In the genomic region with DNA sequence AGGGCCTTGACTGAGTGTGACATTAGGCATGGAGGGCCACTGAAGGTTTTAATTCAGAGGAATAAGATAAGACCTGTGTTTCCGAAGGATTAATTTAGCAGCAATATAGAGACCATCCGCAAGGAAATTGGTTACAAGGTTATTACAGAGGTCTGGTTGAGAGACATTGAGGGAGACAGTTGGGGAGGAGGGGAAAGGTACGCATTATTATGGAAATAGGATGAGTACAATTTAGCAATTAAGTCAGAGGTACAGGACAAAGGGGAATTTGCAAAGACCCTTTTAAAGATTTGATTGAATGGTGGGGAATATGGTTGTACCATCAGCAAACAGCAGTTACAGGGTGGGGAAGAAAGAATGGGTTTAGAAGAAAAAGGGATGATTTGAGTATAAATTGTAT, we compare ENCODE assay signal across 20 cellular contexts. TPM values are rescaled to one million over a fixed set of nuclear protein-coding genes. Genes with fewer than 3 reads are reported as not detected.
DNase-seq lines count a peak whose midpoint lies in the region; ATAC-seq and TF ChIP-seq lines count a peak whose summit lies in the region.
"Had no signal": no experiment of that assay in that cellular context is flagged by ENCODE, and none has a peak within 500 bp of the region (broad histone marks: within the 10 kb centered on the region; RNA-seq: fewer than 3 reads in every experiment).

No MANE protein-coding gene starts in this region.

- peak overlapping the region; percentile 64 for H3K27ac Mint-ChIP-seq in activated CD4-positive, alpha-beta T cell treated with anti-CD3 and anti-CD28 coated beads for 36 hours
- H3K27ac Mint-ChIP-seq in H9 (peak overlapping the region; percentile 75 to 81 (median 81); a peak in 6 of 7 replicates), natural killer cell (peak overlapping the region; percentile 54 to 70)
- peak overlapping the region; percentile 63 for H3K27ac Mint-ChIP-seq in activated naive CD8-positive, alpha-beta T cell treated with anti-CD3 and anti-CD28 coated beads, Interleukin-2, amount 50 U/mL, for 24 hours

- H3K4me1 Mint-ChIP-seq in activated CD4-positive, alpha-beta T cell treated with anti-CD3 and anti-CD28 coated beads for 36 hours, result peaks cover 42% of the 10 kb centered on the region
- H3K4me1 Mint-ChIP-seq in H9 (peaks cover 40 to 41% of the 10 kb centered on the region in 2 experiments), natural killer cell (peaks cover 63 to 65% of the 10 kb centered on the region in 2 donors)
- H3K4me1 Mint-ChIP-seq in activated naive CD8-positive, alpha-beta T cell treated with anti-CD3 and anti-CD28 coated beads, Interleukin-2, amount 50 U/mL, for 24 hours, result peaks cover 51% of the 10 kb centered on the region

- H4K20me1 ChIP-seq in H9 (ENCODE audit: control insufficient read depth, insufficient read depth, insufficient read length), result no peaks in the 10 kb centered on the region

- peaks cover 30% of the 10 kb centered on the region for H3K79me2 ChIP-seq in H9 (ENCODE audit: insufficient read depth, low read length)

- H3K4ac ChIP-seq in H9 (ENCODE audit: low read depth, low read length), result no peak overlapping the region

- no peak overlapping the region for H2BK5ac ChIP-seq in H9 (ENCODE audit: insufficient read length, low read length)

- H3K4me3 Mint-ChIP-seq in activated CD4-positive, alpha-beta T cell treated with anti-CD3 and anti-CD28 coated beads for 36 hours, result no peak overlapping the region
- H3K4me3 Mint-ChIP-seq in H9, result peak overlapping the region; percentile 3 to 39; a peak in 4 of 5 replicates
- H3K4me3 Mint-ChIP-seq in activated naive CD8-positive, alpha-beta T cell treated with anti-CD3 and anti-CD28 coated beads, Interleukin-2, amount 50 U/mL, for 24 hours, result no peak overlapping the region
- H3K4me3 Mint-ChIP-seq in natural killer cell, result no peak overlapping the region

- peak overlapping the region; percentile 17 for H3K4me2 ChIP-seq in H9 (ENCODE audit: insufficient read depth, insufficient read length, low read length)

- H4K8ac ChIP-seq in H9 (replicated peaks; ENCODE audit: insufficient read length, low read depth, low read length), result no peak overlapping the region

- H2BK12ac ChIP-seq in H9 (ENCODE audit: insufficient read length, low read depth, low read length), result no peak overlapping the region

- no peaks in the 10 kb centered on the region for H3K27me3 ChIP-seq in H9 (ENCODE audit: insufficient read depth, low read length)
- H3K27me3 ChIP-seq: brain microvascular endothelial cell, tibial nerve had no signal

- POLR2A ChIA-PET in activated CD4-positive, alpha-beta T cell treated with anti-CD3 and anti-CD28 coated beads for 36 hours (lab: Charles Lee), result no interaction called here

- H3K9ac ChIP-seq in H9 (ENCODE audit: extremely low read depth, insufficient read length, low read length), result peak overlapping the region; percentile 52

- no peaks in the 10 kb centered on the region for H3K23me2 ChIP-seq in H9 (ENCODE audit: insufficient read length, low read depth, low read length, poor library complexity, severe bottlenecking)

- no peak for DNase-seq in activated CD4-positive, alpha-beta T cell treated with anti-CD3 and anti-CD28 coated beads for 36 hours
- DNase-seq in activated CD4-positive, alpha-beta T cell treated with anti-CD3 and anti-CD28 coated beads, Interleukin-2, amount 50 U/mL, for 4 hours, result no peak
- DNase-seq in H9 (no peak), natural killer cell (no peak), HUDEP-2 (lab: John Stamatoyannopoulos, UW; ENCODE audit: unreplicated experiment in 76 of 76) (no peak)
- DNase-seq in activated naive CD8-positive, alpha-beta T cell treated with anti-CD3 and anti-CD28 coated beads, Interleukin-2, amount 50 U/mL, for 24 hours, result no peak
- DNase-seq: activated effector memory CD4-positive, alpha-beta T cell treated with anti-CD3 and anti-CD28 coated beads, Interleukin-2, amount 50 U/mL, for 16 hours; brain microvascular endothelial cell; DMS53; lower lobe of right lung; NCI-H146; RPMI8226; small intestine had no signal

- H3K27ac ChIP-seq in H9 (ENCODE audit: insufficient read length, low read depth, low read length), result peak overlapping the region; percentile 27
- H3K27ac ChIP-seq: 22Rv1, brain microvascular endothelial cell, lower lobe of right lung, tibial nerve had no signal

- no peak overlapping the region for H3K14ac ChIP-seq in H9 (ENCODE audit: insufficient read depth, low read length)

- no peak overlapping the region for H4K91ac ChIP-seq in H9 (ENCODE audit: insufficient read length, low read depth, low read length)

- H3K4me1 ChIP-seq in H9 (ENCODE audit: insufficient read depth, low read length), result peaks cover 3% of the 10 kb centered on the region

- H3K36me3 Mint-ChIP-seq in activated CD4-positive, alpha-beta T cell treated with anti-CD3 and anti-CD28 coated beads for 36 hours (ENCODE audit: low read depth), result peaks cover 11% of the 10 kb centered on the region
- H3K36me3 Mint-ChIP-seq in H9 (ENCODE audit: insufficient read depth in 1 of 3, low read depth in 3 of 3), result peaks cover 0 to 4% (median 1%) of the 10 kb centered on the region in 3 experiments; a peak in 2 of 7 replicates
- H3K36me3 Mint-ChIP-seq in activated naive CD8-positive, alpha-beta T cell treated with anti-CD3 and anti-CD28 coated beads, Interleukin-2, amount 50 U/mL, for 24 hours (ENCODE audit: low read depth), result peaks cover 13% of the 10 kb centered on the region
- no peaks in the 10 kb centered on the region for H3K36me3 Mint-ChIP-seq in natural killer cell

- no peak overlapping the region for H3K18ac ChIP-seq in H9 (ENCODE audit: insufficient read length, low read depth, low read length)

- no peaks in the 10 kb centered on the region for H3K27me3 Mint-ChIP-seq in activated CD4-positive, alpha-beta T cell treated with anti-CD3 and anti-CD28 coated beads for 36 hours
- H3K27me3 Mint-ChIP-seq in H9 (ENCODE audit: low read depth) (no peaks in the 10 kb centered on the region), natural killer cell (ENCODE audit: low read depth in 2 of 2) (no peaks in the 10 kb centered on the region)
- H3K27me3 Mint-ChIP-seq in activated naive CD8-positive, alpha-beta T cell treated with anti-CD3 and anti-CD28 coated beads, Interleukin-2, amount 50 U/mL, for 24 hours, result no peaks in the 10 kb centered on the region
- H3K27me3 Mint-ChIP-seq: progenitor cell of endocrine pancreas had no signal

- H2BK20ac ChIP-seq in H9 (ENCODE audit: low read depth, low read length, poor library complexity, severe bottlenecking), result no peak overlapping the region

- TF ChIP-seq CTCF in H9 (conservative IDR thresholded peaks at IDR 0.05) (no peak), natural killer cell (IDR thresholded peaks at IDR 0.05) (no peak)

- peaks cover 4% of the 10 kb centered on the region for H3K79me1 ChIP-seq in H9 (ENCODE audit: insufficient read depth, low read depth, low read length, poor library complexity, severe bottlenecking)

- no peak overlapping the region for H3K23ac ChIP-seq in H9 (ENCODE audit: insufficient read length, low read depth, low read length)

- WGBS in H9 (ENCODE audit: extremely low coverage, insufficient read length, low lambda C conversion rate), result no CpG with 5 or more reads among the region's 3 CpGs

- H4K5ac ChIP-seq in H9 (ENCODE audit: insufficient read length, low read depth, low read length), result no peak overlapping the region

- H2BK120ac ChIP-seq in H9 (ENCODE audit: low read depth, low read length, poor library complexity, severe bottlenecking), result no peak overlapping the region

- H3T11ph ChIP-seq in H9 (ENCODE audit: low read length), result no peak overlapping the region

- intact Hi-C loops in activated CD4-positive, alpha-beta T cell treated with anti-CD3 and anti-CD28 coated beads for 36 hours (cut with DNase I, micrococcal nuclease), result loop anchor here in 1 of 2 experiments (10.0 kb wide), 1 partner anchor 292 kb away; no protein-coding TSS in a partner anchor
- intact Hi-C loops in natural killer cell (cut with micrococcal nuclease), result no loop called here

- H2AFZ ChIP-seq in H9 (ENCODE audit: low read length), result no peak overlapping the region

- ATAC-seq in activated CD4-positive, alpha-beta T cell treated with anti-CD3 and anti-CD28 coated beads for 36 hours, result no peak
- no peak for ATAC-seq in activated naive CD8-positive, alpha-beta T cell treated with anti-CD3 and anti-CD28 coated beads, Interleukin-2, amount 50 U/mL, for 24 hours
- ATAC-seq in natural killer cell (no peak), GM19328 (IDR thresholded peaks at IDR 0.05; ENCODE audit: unreplicated experiment) (no peak), HG03460 (IDR thresholded peaks at IDR 0.05; ENCODE audit: unreplicated experiment) (no peak)
- ATAC-seq: esophagus mucosa, lower lobe of right lung had no signal

- no peak overlapping the region for H2AK5ac ChIP-seq in H9 (ENCODE audit: insufficient read length, low read length)

- H3K9me3 Mint-ChIP-seq in activated CD4-positive, alpha-beta T cell treated with anti-CD3 and anti-CD28 coated beads for 36 hours (ENCODE audit: low read depth), result no peaks in the 10 kb centered on the region
- no peaks in the 10 kb centered on the region for H3K9me3 Mint-ChIP-seq in H9
- H3K9me3 Mint-ChIP-seq in activated naive CD8-positive, alpha-beta T cell treated with anti-CD3 and anti-CD28 coated beads, Interleukin-2, amount 50 U/mL, for 24 hours, result no peaks in the 10 kb centered on the region
- no peaks in the 10 kb centered on the region for H3K9me3 Mint-ChIP-seq in natural killer cell

- H3K56ac ChIP-seq in H9 (ENCODE audit: insufficient read length, low read depth, low read length), result no peak overlapping the region

- no peak overlapping the region for H2BK15ac ChIP-seq in H9 (ENCODE audit: low read depth, low read length)

- H3K9me3 ChIP-seq in H9 (ENCODE audit: control insufficient read depth, low read depth, low read length), result no peaks in the 10 kb centered on the region
- H3K9me3 ChIP-seq: HAP-1, lower lobe of right lung, tibial nerve had no signal

- CTCF ChIA-PET in activated CD4-positive, alpha-beta T cell treated with anti-CD3 and anti-CD28 coated beads for 36 hours (lab: Charles Lee), result interaction anchor here (1.7 kb wide), 1 partner anchor 9 kb away, joined by 6 read pairs; no protein-coding TSS in a partner anchor

RNA-seq across cellular contexts. Expression of a gene that starts 11.1 kb away (rescaled TPM):
- 10 to 100 TPM; 44.7 to 45.1 TPM for total RNA-seq in activated CD4-positive, alpha-beta T cell treated with anti-CD3 and anti-CD28 coated beads for 36 hours
- 29.0 and 30.6 TPM in 2 replicates for total RNA-seq in H9 (2021)
- 10 to 100 TPM; 43.3 to 52.7 (median 48.9) TPM for total RNA-seq in natural killer cell

RNA-seq across cellular contexts. Expression of a gene that starts 54.3 kb away (rescaled TPM):
- total RNA-seq in activated CD4-positive, alpha-beta T cell treated with anti-CD3 and anti-CD28 coated beads for 36 hours, result 100 to 1,000 TPM; 105 to 175 TPM
- total RNA-seq in H9 (2021), result 11.6 and 11.7 TPM in 2 replicates
- total RNA-seq in natural killer cell, result 10 to 100 TPM; 55.3 to 64.2 (median 59.9) TPM

Comparison
In these comparisons a context has a peak if more than half of its experiments do, and no peak if none do; other contexts are left out.
1. H3K4me3 Mint-ChIP-seq: peak in H9 (2 of 2); none in activated CD4-positive, alpha-beta T cell treated with anti-CD3 and anti-CD28 coated beads for 36 hours (single experiment), activated naive CD8-positive, alpha-beta T cell treated with anti-CD3 and anti-CD28 coated beads, Interleukin-2, amount 50 U/mL, for 24 hours (single experiment) and natural killer cell (single experiment).
2. Peak in every context shown above with its lines, with median percentiles within 50 percentile points of each other: H3K27ac Mint-ChIP-seq.